ENCODE assay signal across 29 cellular contexts in the genomic region with DNA sequence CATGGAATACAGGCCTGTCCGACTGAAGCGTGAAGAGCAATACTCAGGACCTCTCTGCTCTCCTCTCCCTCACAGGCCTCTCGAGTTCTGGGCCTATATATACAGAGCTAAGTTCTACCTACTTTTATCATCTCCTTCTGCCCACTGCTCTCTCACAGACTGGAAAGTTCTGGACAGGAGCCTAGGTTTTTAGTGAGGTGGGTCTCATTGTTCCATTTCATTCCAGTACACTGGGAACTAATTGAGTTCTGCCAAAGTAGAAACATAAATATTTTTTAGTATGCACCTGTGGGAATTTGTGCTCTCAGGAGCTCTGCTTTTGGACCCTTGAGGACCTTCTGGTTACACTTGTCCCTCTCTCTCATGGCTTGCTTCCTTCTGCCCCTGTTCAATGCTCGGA. TPM values are rescaled to one million over a fixed set of nuclear protein-coding genes. Genes with fewer than 3 reads are reported as not detected.
DNase-seq lines count a peak whose midpoint lies in the region; ATAC-seq, FAIRE-seq and TF ChIP-seq lines count a peak whose summit lies in the region.
"Had no signal": no experiment of that assay in that cellular context is flagged by ENCODE, and none has a peak within 500 bp of the region (broad histone marks: within the 10 kb centered on the region; RNA-seq: fewer than 3 reads in every experiment).

A gene with protein sequence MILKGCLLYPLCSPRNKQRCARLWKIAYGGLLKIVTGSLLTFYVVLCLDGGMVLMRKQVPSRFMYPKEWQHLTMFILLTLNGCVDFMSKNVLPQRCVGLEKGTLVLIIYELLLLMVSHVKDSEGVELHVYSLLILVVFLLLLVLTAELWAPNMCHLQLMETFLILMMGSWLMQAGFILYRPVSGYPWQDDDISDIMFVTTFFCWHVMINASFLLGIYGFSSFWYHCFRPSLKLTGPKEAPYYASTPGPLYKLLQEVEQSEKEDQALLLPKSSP (minus strand): TSS at position 101 of the 400 bp plus-strand sequence. CDS start 182 bp downstream, outside the sequence.

- H3K9ac ChIP-seq in astrocyte (ENCODE audit: low read length) = no peak within 1 kb of the TSS
- H3K9ac ChIP-seq: BLaER1 had no signal

- H3K27me3 Mint-ChIP-seq in astrocyte (ENCODE audit: low read depth, unreplicated experiment) = peaks cover 2% of the 10 kb centered on the region
- peaks cover 6% of the 10 kb centered on the region for H3K27me3 Mint-ChIP-seq in neural crest cell (ENCODE audit: low read depth)
- peaks cover 39% of the 10 kb centered on the region for H3K27me3 Mint-ChIP-seq in stimulated activated memory B cell treated with anti-CD40 and anti-IgM and Interleukin-4, amounts not matched to agents 10 μg/mL and 1 μg/mL and 100 μg/mL, for 72 hours

- no peak for FAIRE-seq in astrocyte (lab: Jason Lieb, UNC)
- FAIRE-seq: A549, GM12878, GM12892, GM18507, GM19239 had no signal

- H3K4me1 ChIP-seq in astrocyte (ENCODE audit: insufficient read depth, low read length) = peaks cover 6% of the 10 kb centered on the region
- H3K4me1 ChIP-seq: A549, BE2C had no signal

- no peaks in the 10 kb centered on the region for H3K9me3 ChIP-seq in astrocyte (ENCODE audit: insufficient read depth, low read depth, low read length)
- H3K9me3 ChIP-seq: BE2C had no signal

- ATAC-seq in stimulated activated memory B cell treated with anti-CD40 and anti-IgM and Interleukin-4, amounts not matched to agents 10 μg/mL and 1 μg/mL and 100 μg/mL, for 72 hours = peak; percentile 20
- ATAC-seq in GM19035 (IDR thresholded peaks at IDR 0.05; ENCODE audit: unreplicated experiment) = no peak
- ATAC-seq: A549, GM12878 had no signal

- H3K4me3 Mint-ChIP-seq in astrocyte (ENCODE audit: unreplicated experiment) (no peak within 1 kb of the TSS), neural crest cell (no peak within 1 kb of the TSS)
- no peak within 1 kb of the TSS for H3K4me3 Mint-ChIP-seq in stimulated activated memory B cell treated with anti-CD40 and anti-IgM and Interleukin-4, amounts not matched to agents 10 μg/mL and 1 μg/mL and 100 μg/mL, for 72 hours
- H3K4me3 Mint-ChIP-seq: CD14-positive monocyte; CD4-positive, alpha-beta memory T cell; CD4-positive, CD25-positive, alpha-beta regulatory T cell; CD8-positive, alpha-beta memory T cell had no signal

- H3K9me3 Mint-ChIP-seq in astrocyte (ENCODE audit: unreplicated experiment) (no peaks in the 10 kb centered on the region), neural crest cell (peaks cover 6% of the 10 kb centered on the region)
- peaks cover 3% of the 10 kb centered on the region for H3K9me3 Mint-ChIP-seq in stimulated activated memory B cell treated with anti-CD40 and anti-IgM and Interleukin-4, amounts not matched to agents 10 μg/mL and 1 μg/mL and 100 μg/mL, for 72 hours

- no peaks in the 10 kb centered on the region for H3K36me3 ChIP-seq in astrocyte (ENCODE audit: insufficient read depth, low read length)
- H3K36me3 ChIP-seq: BE2C, BLaER1 had no signal

- no peaks in the 10 kb centered on the region for H3K27me3 ChIP-seq in astrocyte (ENCODE audit: insufficient read depth, low read length)
- H3K27me3 ChIP-seq: BE2C, BLaER1 had no signal

- H3K36me3 Mint-ChIP-seq in astrocyte (ENCODE audit: low read depth, unreplicated experiment) (no peaks in the 10 kb centered on the region), neural crest cell (ENCODE audit: low read depth) (peaks cover 3% of the 10 kb centered on the region)
- H3K36me3 Mint-ChIP-seq in stimulated activated memory B cell treated with anti-CD40 and anti-IgM and Interleukin-4, amounts not matched to agents 10 μg/mL and 1 μg/mL and 100 μg/mL, for 72 hours = peaks cover 3% of the 10 kb centered on the region
- H3K36me3 Mint-ChIP-seq: CD14-positive monocyte; CD4-positive, alpha-beta memory T cell; CD8-positive, alpha-beta memory T cell had no signal

- TF ChIP-seq CTCF in astrocyte (IDR thresholded peaks at IDR 0.05; ENCODE audit: insufficient read depth, low read depth, low read length) (no peak), neural crest cell (conservative IDR thresholded peaks at IDR 0.05) (no peak)

- no peak within 1 kb of the TSS for H2AFZ ChIP-seq in astrocyte (ENCODE audit: low read depth, low read length)

- H3K27ac ChIP-seq in astrocyte (ENCODE audit: low read depth, low read length) = no peak within 1 kb of the TSS
- H3K27ac ChIP-seq: 22Rv1, A549, BLaER1 had no signal

- no peak for DNase-seq in astrocyte (ENCODE audit: low read depth)
- no peak for DNase-seq in neural crest cell (ENCODE audit: low read depth, low spot score)
- DNase-seq in AG08396 (ENCODE audit: low spot score) = no peak
- DNase-seq: BE2C; C1 segment of cervical spinal cord; CD4-positive, alpha-beta memory T cell; CD4-positive, CD25-positive, alpha-beta regulatory T cell; CD8-positive, alpha-beta memory T cell; COR-L47; DMS 273 treated with DMSO at 0.1 percent for 48 hours; DMS153; DMS53; DMS79; DND-41; EL; GDM1 had no signal

- H3K4me2 ChIP-seq in astrocyte (ENCODE audit: low read length) = no peak within 1 kb of the TSS
- H3K4me2 ChIP-seq: A549, BLaER1 had no signal

- H4K20me1 ChIP-seq in astrocyte (ENCODE audit: insufficient read depth, low read length) = no peaks in the 10 kb centered on the region
- H4K20me1 ChIP-seq: BLaER1 had no signal

- no peaks in the 10 kb centered on the region for H3K79me2 ChIP-seq in astrocyte (ENCODE audit: insufficient read depth, low read length)

- no peak within 1 kb of the TSS for H3K4me3 ChIP-seq in astrocyte (ENCODE audit: insufficient read depth, low read depth, low read length)
- H3K4me3 ChIP-seq: A549, BLaER1, GM12878 had no signal

- peaks cover 15% of the 10 kb centered on the region for H3K4me1 Mint-ChIP-seq in astrocyte (ENCODE audit: low read depth, unreplicated experiment)
- H3K4me1 Mint-ChIP-seq in neural crest cell = peaks cover 13% of the 10 kb centered on the region
- peaks cover 4% of the 10 kb centered on the region for H3K4me1 Mint-ChIP-seq in stimulated activated memory B cell treated with anti-CD40 and anti-IgM and Interleukin-4, amounts not matched to agents 10 μg/mL and 1 μg/mL and 100 μg/mL, for 72 hours

- peak within 1 kb of the TSS; percentile 50 for H3K27ac Mint-ChIP-seq in astrocyte (ENCODE audit: unreplicated experiment)
- H3K27ac Mint-ChIP-seq in neural crest cell (ENCODE audit: unreplicated experiment) = peak within 1 kb of the TSS; percentile 54
- no peak within 1 kb of the TSS for H3K27ac Mint-ChIP-seq in stimulated activated memory B cell treated with anti-CD40 and anti-IgM and Interleukin-4, amounts not matched to agents 10 μg/mL and 1 μg/mL and 100 μg/mL, for 72 hours
- H3K27ac Mint-ChIP-seq: CD4-positive, CD25-positive, alpha-beta regulatory T cell had no signal

RNA-seq across cellular contexts. Expression of the gene that starts here (rescaled TPM):
- total RNA-seq in astrocyte (not detected in 2 replicates), neural crest cell (not detected in 2 replicates)
- total RNA-seq: A172; CD4-positive, alpha-beta memory T cell; CD4-positive, CD25-positive, alpha-beta regulatory T cell; CD8-positive, alpha-beta memory T cell; Daoy; G401; GM12878 had no signal
